1 cellular context compared by ENCODE assay signal in the genomic region with DNA sequence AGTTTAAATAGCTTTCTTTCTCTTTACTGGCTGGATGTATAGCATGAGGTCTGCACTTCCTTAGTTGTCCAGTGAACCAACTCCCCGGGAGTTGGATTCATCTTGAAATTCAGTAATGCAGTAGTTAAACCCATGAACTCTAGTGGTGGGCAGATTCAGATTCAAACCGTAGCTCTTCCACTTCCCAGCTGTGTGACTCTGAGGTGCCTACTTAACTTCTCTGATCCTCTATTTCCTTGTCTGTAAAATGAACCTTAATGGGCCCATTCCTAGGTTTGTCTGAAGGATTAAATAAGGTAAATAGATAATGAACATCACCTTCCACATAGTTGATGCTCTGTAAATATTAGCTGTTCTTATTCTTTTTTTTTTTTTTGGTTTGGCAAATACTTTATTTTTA.
TF ChIP-seq lines count a peak whose summit lies in the region.

No MANE protein-coding gene starts in this region.

TF ChIP-seq in K562, 482 proteins besides CTCF, POLR2A, EP300 and RAD21:
- no peak for TF ChIP-seq ZBTB1 (CRISPR knock-in tag; IDR thresholded peaks at IDR 0.05; ENCODE audit: borderline replicate concordance, low read depth)
- TF ChIP-seq, protein P1, sequence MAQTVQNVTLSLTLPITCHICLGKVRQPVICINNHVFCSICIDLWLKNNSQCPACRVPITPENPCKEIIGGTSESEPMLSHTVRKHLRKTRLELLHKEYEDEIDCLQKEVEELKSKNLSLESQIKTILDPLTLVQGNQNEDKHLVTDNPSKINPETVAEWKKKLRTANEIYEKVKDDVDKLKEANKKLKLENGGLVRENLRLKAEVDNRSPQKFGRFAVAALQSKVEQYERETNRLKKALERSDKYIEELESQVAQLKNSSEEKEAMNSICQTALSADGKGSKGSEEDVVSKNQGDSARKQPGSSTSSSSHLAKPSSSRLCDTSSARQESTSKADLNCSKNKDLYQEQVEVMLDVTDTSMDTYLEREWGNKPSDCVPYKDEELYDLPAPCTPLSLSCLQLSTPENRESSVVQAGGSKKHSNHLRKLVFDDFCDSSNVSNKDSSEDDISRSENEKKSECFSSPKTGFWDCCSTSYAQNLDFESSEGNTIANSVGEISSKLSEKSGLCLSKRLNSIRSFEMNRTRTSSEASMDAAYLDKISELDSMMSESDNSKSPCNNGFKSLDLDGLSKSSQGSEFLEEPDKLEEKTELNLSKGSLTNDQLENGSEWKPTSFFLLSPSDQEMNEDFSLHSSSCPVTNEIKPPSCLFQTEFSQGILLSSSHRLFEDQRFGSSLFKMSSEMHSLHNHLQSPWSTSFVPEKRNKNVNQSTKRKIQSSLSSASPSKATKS (CRISPR knock-in tag; IDR thresholded peaks at IDR 0.05) = no peak
- TF ChIP-seq MBD2 (IDR thresholded peaks at IDR 0.05; ENCODE audit: borderline replicate concordance, low read depth) = no peak
- no peak for TF ChIP-seq GTF2F1 (IDR thresholded peaks at IDR 0.05; ENCODE audit: low read depth, low read length)
- TF ChIP-seq, protein P2, sequence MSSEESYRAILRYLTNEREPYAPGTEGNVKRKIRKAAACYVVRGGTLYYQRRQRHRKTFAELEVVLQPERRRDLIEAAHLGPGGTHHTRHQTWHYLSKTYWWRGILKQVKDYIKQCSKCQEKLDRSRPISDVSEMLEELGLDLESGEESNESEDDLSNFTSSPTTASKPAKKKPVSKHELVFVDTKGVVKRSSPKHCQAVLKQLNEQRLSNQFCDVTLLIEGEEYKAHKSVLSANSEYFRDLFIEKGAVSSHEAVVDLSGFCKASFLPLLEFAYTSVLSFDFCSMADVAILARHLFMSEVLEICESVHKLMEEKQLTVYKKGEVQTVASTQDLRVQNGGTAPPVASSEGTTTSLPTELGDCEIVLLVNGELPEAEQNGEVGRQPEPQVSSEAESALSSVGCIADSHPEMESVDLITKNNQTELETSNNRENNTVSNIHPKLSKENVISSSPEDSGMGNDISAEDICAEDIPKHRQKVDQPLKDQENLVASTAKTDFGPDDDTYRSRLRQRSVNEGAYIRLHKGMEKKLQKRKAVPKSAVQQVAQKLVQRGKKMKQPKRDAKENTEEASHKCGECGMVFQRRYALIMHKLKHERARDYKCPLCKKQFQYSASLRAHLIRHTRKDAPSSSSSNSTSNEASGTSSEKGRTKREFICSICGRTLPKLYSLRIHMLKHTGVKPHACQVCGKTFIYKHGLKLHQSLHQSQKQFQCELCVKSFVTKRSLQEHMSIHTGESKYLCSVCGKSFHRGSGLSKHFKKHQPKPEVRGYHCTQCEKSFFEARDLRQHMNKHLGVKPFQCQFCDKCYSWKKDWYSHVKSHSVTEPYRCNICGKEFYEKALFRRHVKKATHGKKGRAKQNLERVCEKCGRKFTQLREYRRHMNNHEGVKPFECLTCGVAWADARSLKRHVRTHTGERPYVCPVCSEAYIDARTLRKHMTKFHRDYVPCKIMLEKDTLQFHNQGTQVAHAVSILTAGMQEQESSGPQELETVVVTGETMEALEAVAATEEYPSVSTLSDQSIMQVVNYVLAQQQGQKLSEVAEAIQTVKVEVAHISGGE (CRISPR knock-in tag; IDR thresholded peaks at IDR 0.05) = no peak
- TF ChIP-seq HDGF (IDR thresholded peaks at IDR 0.05) = no peak
- no peak for TF ChIP-seq RBM17 (IDR thresholded peaks at IDR 0.05; ENCODE audit: borderline replicate concordance, low read depth, low read length)
- no peak for TF ChIP-seq NFIC (IDR thresholded peaks at IDR 0.05)
- peak; percentile 87 for TF ChIP-seq ZFP36 (IDR thresholded peaks at IDR 0.05; ENCODE audit: low read depth, low read length, partially characterized antibody)
- no peak for TF ChIP-seq KDM2B (CRISPR knock-in tag; IDR thresholded peaks at IDR 0.05)
- TF ChIP-seq RBM25 (IDR thresholded peaks at IDR 0.05; ENCODE audit: low read depth, low read length, severe bottlenecking) = peak; percentile 93
- no peak for TF ChIP-seq JUN (IDR thresholded peaks at IDR 0.05; ENCODE audit: borderline replicate concordance, low read depth, low read length)
- no peak for TF ChIP-seq JUN (CRISPR knock-in tag; IDR thresholded peaks at IDR 0.05; ENCODE audit: borderline replicate concordance)
- TF ChIP-seq NCOA1 (IDR thresholded peaks at IDR 0.05; ENCODE audit: low read depth) = no peak
- no peak for TF ChIP-seq ZNF79 (CRISPR knock-in tag; IDR thresholded peaks at IDR 0.05; ENCODE audit: low read depth)
- TF ChIP-seq KDM1A (IDR thresholded peaks at IDR 0.05) = peak; percentile 32 to 65; a peak in 2 of 4 replicates
- TF ChIP-seq, protein P3, sequence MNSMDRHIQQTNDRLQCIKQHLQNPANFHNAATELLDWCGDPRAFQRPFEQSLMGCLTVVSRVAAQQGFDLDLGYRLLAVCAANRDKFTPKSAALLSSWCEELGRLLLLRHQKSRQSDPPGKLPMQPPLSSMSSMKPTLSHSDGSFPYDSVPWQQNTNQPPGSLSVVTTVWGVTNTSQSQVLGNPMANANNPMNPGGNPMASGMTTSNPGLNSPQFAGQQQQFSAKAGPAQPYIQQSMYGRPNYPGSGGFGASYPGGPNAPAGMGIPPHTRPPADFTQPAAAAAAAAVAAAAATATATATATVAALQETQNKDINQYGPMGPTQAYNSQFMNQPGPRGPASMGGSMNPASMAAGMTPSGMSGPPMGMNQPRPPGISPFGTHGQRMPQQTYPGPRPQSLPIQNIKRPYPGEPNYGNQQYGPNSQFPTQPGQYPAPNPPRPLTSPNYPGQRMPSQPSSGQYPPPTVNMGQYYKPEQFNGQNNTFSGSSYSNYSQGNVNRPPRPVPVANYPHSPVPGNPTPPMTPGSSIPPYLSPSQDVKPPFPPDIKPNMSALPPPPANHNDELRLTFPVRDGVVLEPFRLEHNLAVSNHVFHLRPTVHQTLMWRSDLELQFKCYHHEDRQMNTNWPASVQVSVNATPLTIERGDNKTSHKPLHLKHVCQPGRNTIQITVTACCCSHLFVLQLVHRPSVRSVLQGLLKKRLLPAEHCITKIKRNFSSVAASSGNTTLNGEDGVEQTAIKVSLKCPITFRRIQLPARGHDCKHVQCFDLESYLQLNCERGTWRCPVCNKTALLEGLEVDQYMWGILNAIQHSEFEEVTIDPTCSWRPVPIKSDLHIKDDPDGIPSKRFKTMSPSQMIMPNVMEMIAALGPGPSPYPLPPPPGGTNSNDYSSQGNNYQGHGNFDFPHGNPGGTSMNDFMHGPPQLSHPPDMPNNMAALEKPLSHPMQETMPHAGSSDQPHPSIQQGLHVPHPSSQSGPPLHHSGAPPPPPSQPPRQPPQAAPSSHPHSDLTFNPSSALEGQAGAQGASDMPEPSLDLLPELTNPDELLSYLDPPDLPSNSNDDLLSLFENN (IDR thresholded peaks at IDR 0.05; ENCODE audit: low read depth in 2 of 2, low read length in 2 of 2) = no peak
- no peak for TF ChIP-seq ZNF184 (CRISPR knock-in tag; IDR thresholded peaks at IDR 0.05)
- no peak for TF ChIP-seq MAFK (IDR thresholded peaks at IDR 0.05; ENCODE audit: low read length)
- TF ChIP-seq, protein P4, sequence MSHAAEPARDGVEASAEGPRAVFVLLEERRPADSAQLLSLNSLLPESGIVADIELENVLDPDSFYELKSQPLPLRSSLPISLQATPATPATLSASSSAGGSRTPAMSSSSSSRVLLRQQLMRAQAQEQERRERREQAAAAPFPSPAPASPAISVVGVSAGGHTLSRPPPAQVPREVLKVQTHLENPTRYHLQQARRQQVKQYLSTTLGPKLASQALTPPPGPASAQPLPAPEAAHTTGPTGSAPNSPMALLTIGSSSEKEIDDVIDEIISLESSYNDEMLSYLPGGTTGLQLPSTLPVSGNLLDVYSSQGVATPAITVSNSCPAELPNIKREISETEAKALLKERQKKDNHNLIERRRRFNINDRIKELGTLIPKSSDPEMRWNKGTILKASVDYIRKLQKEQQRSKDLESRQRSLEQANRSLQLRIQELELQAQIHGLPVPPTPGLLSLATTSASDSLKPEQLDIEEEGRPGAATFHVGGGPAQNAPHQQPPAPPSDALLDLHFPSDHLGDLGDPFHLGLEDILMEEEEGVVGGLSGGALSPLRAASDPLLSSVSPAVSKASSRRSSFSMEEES (CRISPR knock-in tag; IDR thresholded peaks at IDR 0.05) = no peak
- TF ChIP-seq HDAC2 (IDR thresholded peaks at IDR 0.05) = 0 out of 2 replicates have a peak, but pooled peaks have one; percentile 49
- no peak for TF ChIP-seq ZNF143 (CRISPR knock-in tag; IDR thresholded peaks at IDR 0.05)
- 0 out of 4 replicates have a peak, but pooled peaks of 1 of the 2 experiments have one; percentile 41 for TF ChIP-seq RCOR1 (IDR thresholded peaks at IDR 0.05; ENCODE audit: borderline replicate concordance in 1 of 2, low read depth in 2 of 2, low read length in 2 of 2)
- TF ChIP-seq CHCHD3 (CRISPR knock-in tag; IDR thresholded peaks at IDR 0.05) = no peak
- TF ChIP-seq BRF2 (IDR thresholded peaks at IDR 0.05; ENCODE audit: borderline replicate concordance, insufficient read depth, insufficient read length) = no peak
- peak; percentile 90 for TF ChIP-seq BCOR (IDR thresholded peaks at IDR 0.05)
- TF ChIP-seq SMAD1 (IDR thresholded peaks at IDR 0.05; ENCODE audit: low read depth, low read length, partially characterized antibody) = no peak
